Comparison of ENCODE assay signal across 8 cellular contexts in genomic region chr17:31560836-31561235, GRCh38.
DNase-seq lines count a peak whose midpoint lies in the region; ATAC-seq, FAIRE-seq and TF ChIP-seq lines count a peak whose summit lies in the region.

No MANE protein-coding gene starts in this region.

- dilution Hi-C loops in keratinocyte (cut with MboI; ENCODE audit: extremely low pct_ligation_motif_present, low sequenced_read_pairs): no loop called here

- no peak for TF ChIP-seq CTCF in HFFc6 (IDR thresholded peaks at IDR 0.05)
- TF ChIP-seq CTCF in astrocyte (IDR thresholded peaks at IDR 0.05; ENCODE audit: insufficient read depth, low read depth, low read length): no peak
- TF ChIP-seq CTCF in keratinocyte (optimal IDR thresholded peaks at IDR 0.05 in 1 of 3, IDR thresholded peaks at IDR 0.05 in 1 of 3, conservative IDR thresholded peaks at IDR 0.05 in 1 of 3; ENCODE audit: extremely low read depth in 1 of 3, insufficient read depth in 2 of 3, low read length in 3 of 3): no peak

- H3K27me3 ChIP-seq in astrocyte (ENCODE audit: insufficient read depth, low read length) (no peaks in the 10 kb centered on the region), keratinocyte (ENCODE audit: control insufficient read depth, extremely low read depth, insufficient read depth, low read length) (no peaks in the 10 kb centered on the region)

- no peaks in the 10 kb centered on the region for H3K9me3 ChIP-seq in astrocyte (ENCODE audit: insufficient read depth, low read depth, low read length)
- H3K9me3 ChIP-seq in keratinocyte (ENCODE audit: control insufficient read depth, low read depth, low read length): no peaks in the 10 kb centered on the region

- H3K9me3 Mint-ChIP-seq in HFFc6: no peaks in the 10 kb centered on the region
- no peaks in the 10 kb centered on the region for H3K9me3 Mint-ChIP-seq in astrocyte (ENCODE audit: unreplicated experiment)
- H3K9me3 Mint-ChIP-seq in stimulated activated memory B cell treated with anti-CD40 and anti-IgM and Interleukin-4, amounts not matched to agents 10 μg/mL and 1 μg/mL and 100 μg/mL, for 72 hours: no peaks in the 10 kb centered on the region

- H3K4me2 ChIP-seq in astrocyte (ENCODE audit: low read length): peak overlapping the region; percentile 98
- H3K4me2 ChIP-seq in keratinocyte (ENCODE audit: control insufficient read depth, extremely low read depth, insufficient read depth, low read depth, low read length): peak overlapping the region; percentile 96

- H4K20me1 ChIP-seq in astrocyte (ENCODE audit: insufficient read depth, low read length) (peaks cover 48% of the 10 kb centered on the region), keratinocyte (ENCODE audit: control insufficient read depth, extremely low read depth, insufficient read depth, low read length) (no peaks in the 10 kb centered on the region)

- H3K27me3 Mint-ChIP-seq in HFFc6 (ENCODE audit: insufficient read depth) (peaks cover 6% of the 10 kb centered on the region), astrocyte (ENCODE audit: low read depth, unreplicated experiment) (peaks cover 3% of the 10 kb centered on the region)
- H3K27me3 Mint-ChIP-seq in stimulated activated memory B cell treated with anti-CD40 and anti-IgM and Interleukin-4, amounts not matched to agents 10 μg/mL and 1 μg/mL and 100 μg/mL, for 72 hours: no peaks in the 10 kb centered on the region

- peaks cover 48% of the 10 kb centered on the region for H3K4me1 ChIP-seq in astrocyte (ENCODE audit: insufficient read depth, low read length)
- peaks cover 37% of the 10 kb centered on the region for H3K4me1 ChIP-seq in keratinocyte (ENCODE audit: control insufficient read depth, extremely low read depth, insufficient read depth, low read length)

- peak overlapping the region; percentile 95 for H3K9ac ChIP-seq in astrocyte (ENCODE audit: low read length)
- H3K9ac ChIP-seq in keratinocyte (ENCODE audit: control insufficient read depth, extremely low read depth, insufficient read depth, low read length): peak overlapping the region; percentile 80

- ATAC-seq in stimulated activated memory B cell treated with anti-CD40 and anti-IgM and Interleukin-4, amounts not matched to agents 10 μg/mL and 1 μg/mL and 100 μg/mL, for 72 hours: no peak
- no peak for ATAC-seq in HG02759 (IDR thresholded peaks at IDR 0.05; ENCODE audit: unreplicated experiment)
- ATAC-seq in HG03432 (IDR thresholded peaks at IDR 0.05; ENCODE audit: unreplicated experiment): no peak

- no peak overlapping the region for H2AFZ ChIP-seq in astrocyte (ENCODE audit: low read depth, low read length)
- H2AFZ ChIP-seq in keratinocyte (ENCODE audit: control insufficient read depth, low read length): peak overlapping the region; percentile 47

- peaks cover 67% of the 10 kb centered on the region for H3K79me2 ChIP-seq in astrocyte (ENCODE audit: insufficient read depth, low read length)
- H3K79me2 ChIP-seq in keratinocyte (ENCODE audit: control insufficient read depth, insufficient read depth, low read length): peaks cover 40% of the 10 kb centered on the region

- peak overlapping the region; percentile 91 for H3K27ac Mint-ChIP-seq in HFFc6
- no peak overlapping the region for H3K27ac Mint-ChIP-seq in astrocyte (ENCODE audit: unreplicated experiment)
- H3K27ac Mint-ChIP-seq in stimulated activated memory B cell treated with anti-CD40 and anti-IgM and Interleukin-4, amounts not matched to agents 10 μg/mL and 1 μg/mL and 100 μg/mL, for 72 hours: no peak overlapping the region

- H3K4me1 Mint-ChIP-seq in HFFc6 (ENCODE audit: low read depth): peaks cover 50% of the 10 kb centered on the region
- H3K4me1 Mint-ChIP-seq in astrocyte (ENCODE audit: low read depth, unreplicated experiment): peaks cover 26% of the 10 kb centered on the region
- peaks cover 25% of the 10 kb centered on the region for H3K4me1 Mint-ChIP-seq in stimulated activated memory B cell treated with anti-CD40 and anti-IgM and Interleukin-4, amounts not matched to agents 10 μg/mL and 1 μg/mL and 100 μg/mL, for 72 hours

- H3K27ac ChIP-seq in astrocyte (ENCODE audit: low read depth, low read length) (peak overlapping the region; percentile 92), keratinocyte (ENCODE audit: control insufficient read depth, insufficient read depth, low read length) (peak overlapping the region; percentile 69)

- H3K36me3 ChIP-seq in astrocyte (ENCODE audit: insufficient read depth, low read length) (peaks cover 11% of the 10 kb centered on the region), keratinocyte (ENCODE audit: control insufficient read depth in 2 of 2, extremely low read depth in 1 of 2, insufficient read depth in 2 of 2, low read length in 2 of 2) (peaks cover 3 to 5% of the 10 kb centered on the region in 2 experiments)

- peak overlapping the region; percentile 79 for H3K4me3 ChIP-seq in astrocyte (ENCODE audit: insufficient read depth, low read depth, low read length)
- peak overlapping the region; percentile 70 to 77 (median 74) for H3K4me3 ChIP-seq in keratinocyte (ENCODE audit: control insufficient read depth in 2 of 3, extremely low read depth in 1 of 3, insufficient read depth in 2 of 3, low read depth in 1 of 3, low read length in 3 of 3)

- DNase-seq in HFFc6 (no peak), astrocyte (ENCODE audit: low read depth) (no peak), keratinocyte (ENCODE audit: low read depth, low spot score) (no peak), NCI-H510A (lab: John Stamatoyannopoulos, UW) (no peak), GM19238 (ENCODE audit: insufficient read length, low spot score) (no peak)

- FAIRE-seq in astrocyte (lab: Jason Lieb, UNC) (no peak), keratinocyte (lab: Jason Lieb, UNC) (peak; percentile 82)

- no peaks in the 10 kb centered on the region for H3K9me1 ChIP-seq in keratinocyte (ENCODE audit: control insufficient read depth, extremely low read depth, insufficient read depth, low read length)

- peaks cover 47% of the 10 kb centered on the region for H3K36me3 Mint-ChIP-seq in HFFc6 (ENCODE audit: low read depth)
- H3K36me3 Mint-ChIP-seq in astrocyte (ENCODE audit: low read depth, unreplicated experiment): no peaks in the 10 kb centered on the region
- no peaks in the 10 kb centered on the region for H3K36me3 Mint-ChIP-seq in stimulated activated memory B cell treated with anti-CD40 and anti-IgM and Interleukin-4, amounts not matched to agents 10 μg/mL and 1 μg/mL and 100 μg/mL, for 72 hours

- H3K4me3 Mint-ChIP-seq in HFFc6 (peak overlapping the region; percentile 90), astrocyte (ENCODE audit: unreplicated experiment) (peak overlapping the region; percentile 84)
- peak overlapping the region; percentile 29 for H3K4me3 Mint-ChIP-seq in stimulated activated memory B cell treated with anti-CD40 and anti-IgM and Interleukin-4, amounts not matched to agents 10 μg/mL and 1 μg/mL and 100 μg/mL, for 72 hours

Comparison
In these comparisons a context has a peak if more than half of its experiments do, and no peak if none do; other contexts are left out.
1. H3K4me3 Mint-ChIP-seq: peak in every context shown above with its lines; median percentile 90 in HFFc6; 84 in astrocyte; 29 in stimulated activated memory B cell treated with anti-CD40 and anti-IgM and Interleukin-4, amounts not matched to agents 10 μg/mL and 1 μg/mL and 100 μg/mL, for 72 hours.